ENCODE assay signal across 20 cellular contexts in the genomic region with DNA sequence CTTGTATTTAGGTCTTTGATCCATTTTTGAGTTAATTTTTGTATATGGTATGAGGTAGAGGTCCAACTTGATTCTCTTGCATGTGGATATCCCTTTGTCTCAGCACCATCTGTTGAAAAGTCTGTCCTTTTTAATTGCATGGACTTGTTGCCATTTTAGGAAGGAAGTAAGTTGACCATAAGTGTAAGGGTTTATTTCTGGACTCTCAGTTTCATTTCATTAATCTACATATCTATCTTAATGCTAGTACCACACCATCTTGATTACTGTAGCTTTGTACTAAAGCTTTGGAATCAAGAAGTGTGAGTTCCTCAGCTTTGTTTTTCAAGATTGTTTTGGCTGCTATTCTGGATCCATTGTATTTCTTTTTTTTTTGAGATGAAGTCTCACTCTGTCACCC. TPM values are rescaled to one million over a fixed set of nuclear protein-coding genes. Genes with fewer than 3 reads are reported as not detected.
"Had no signal": no experiment of that assay in that cellular context is flagged by ENCODE, and none has a peak within 500 bp of the region (broad histone marks: within the 10 kb centered on the region; RNA-seq: fewer than 3 reads in every experiment).

No MANE protein-coding gene starts in this region.

- H3K27me3 Mint-ChIP-seq: activated CD4-positive, alpha-beta memory T cell treated with anti-CD3 and anti-CD28 coated beads for 36 hours had no signal

- H3K27ac ChIP-seq: ascending aorta, breast epithelium, coronary artery, lower lobe of right lung, pancreas, tibial nerve had no signal

- ATAC-seq: lower lobe of right lung, natural killer cell, pancreas, sciatic nerve, WTC11 had no signal

- H3K4me3 Mint-ChIP-seq: activated CD4-positive, alpha-beta memory T cell treated with anti-CD3 and anti-CD28 coated beads for 36 hours; activated naive CD4-positive, alpha-beta T cell treated with anti-CD3 and anti-CD28 coated beads for 36 hours; natural killer cell; WTC11 had no signal

- H3K27me3 ChIP-seq: ascending aorta, breast epithelium, pancreas, tibial nerve had no signal

- H3K4me3 ChIP-seq: ascending aorta, breast epithelium, coronary artery, lower lobe of right lung, pancreas, tibial nerve had no signal

- H3K36me3 ChIP-seq: breast epithelium, pancreas had no signal

- H3K9me3 ChIP-seq: ascending aorta, breast epithelium, lower lobe of right lung, pancreas, tibial nerve had no signal

- H3K9me3 Mint-ChIP-seq: activated CD4-positive, alpha-beta memory T cell treated with anti-CD3 and anti-CD28 coated beads for 36 hours; activated naive CD4-positive, alpha-beta T cell treated with anti-CD3 and anti-CD28 coated beads for 36 hours; natural killer cell; WTC11 had no signal

- H3K4me1 ChIP-seq: ascending aorta, breast epithelium, lower lobe of right lung, pancreas, tibial nerve had no signal

- H3K27ac Mint-ChIP-seq: activated naive CD4-positive, alpha-beta T cell treated with anti-CD3 and anti-CD28 coated beads for 36 hours; natural killer cell; WTC11 had no signal

- DNase-seq: activated CD4-positive, alpha-beta memory T cell treated with anti-CD3 and anti-CD28 coated beads for 36 hours; activated CD4-positive, alpha-beta T cell treated with anti-CD3 and anti-CD28 coated beads for 4 hours; activated naive CD4-positive, alpha-beta T cell treated with anti-CD3 and anti-CD28 coated beads for 36 hours; activated T-cell treated with anti-CD3 and anti-CD28 coated beads, Interleukin-2, amount 50 U/mL, for 1 hour; hypothalamus; islet precursor cell; lower lobe of right lung; natural killer cell; pancreas; stimulated activated naive CD4-positive, alpha-beta T cell treated with Interleukin-2 at 50 U/mL for 16 hours; T-helper 2 cell had no signal

RNA-seq across cellular contexts. Expression of a gene that starts 52.2 kb away (rescaled TPM):
- total RNA-seq: activated naive CD4-positive, alpha-beta T cell treated with anti-CD3 and anti-CD28 coated beads for 36 hours; ascending aorta; epithelial cell of proximal tubule; fibroblast of lung; frontal cortex; lower lobe of right lung had no signal
- polyA plus RNA-seq: fibroblast of lung had no signal
